ENCODE assay signal across 12 cellular contexts in genomic region chr1:9767964-9768668, GRCh38. TPM values are rescaled to one million over a fixed set of nuclear protein-coding genes. Genes with fewer than 3 reads are reported as not detected.
A peak's percentile ranks its signal among the peaks of the same experiment; 100 is the strongest.
DNase-seq lines count a peak whose midpoint lies in the region; ATAC-seq, FAIRE-seq and TF ChIP-seq lines count a peak whose summit lies in the region.
"Had no signal": no experiment of that assay in that cellular context is flagged by ENCODE, and none has a peak within 500 bp of the region (broad histone marks: within the 10 kb centered on the region; RNA-seq: fewer than 3 reads in every experiment).

No MANE protein-coding gene starts in this region.

- CTCF ChIA-PET in K562 (lab: Yijun Ruan, JAX; ENCODE audit: low intra/inter-chr PET ratio), result no interaction called here

- no peak overlapping the region for H3K4me3 ChIP-seq in Peyer's patch
- no peak overlapping the region for H3K4me3 ChIP-seq in K562
- H3K4me3 ChIP-seq in tibial artery, result no peak overlapping the region
- H3K4me3 ChIP-seq: adrenal gland, heart right ventricle had no signal

- WGBS in K562 (ENCODE audit: insufficient coverage, low coverage, missing lambda C conversion rate), result 21% methylated on average over 19 of the region's 24 CpGs

- H3K27me3 ChIP-seq in Peyer's patch (no peaks in the 10 kb centered on the region), K562 (ENCODE audit: control insufficient read depth in 2 of 2, insufficient read depth in 2 of 2, low read length in 2 of 2) (no peaks in the 10 kb centered on the region), tibial artery (no peaks in the 10 kb centered on the region)
- H3K27me3 ChIP-seq: adrenal gland, heart right ventricle had no signal

- POLR2A ChIA-PET in K562 (lab: Yijun Ruan, JAX), result no interaction called here

- TF ChIP-seq EP300 in K562 (IDR thresholded peaks at IDR 0.05; ENCODE audit: low read length), result no peak

- H3K27ac ChIP-seq in Peyer's patch, result no peak overlapping the region
- H3K27ac ChIP-seq in K562 (ENCODE audit: extremely low read depth, low read depth, low read length), result no peak overlapping the region
- no peak overlapping the region for H3K27ac ChIP-seq in tibial artery
- H3K27ac ChIP-seq: adrenal gland, heart right ventricle had no signal

- intact Hi-C loops in K562 (cut with micrococcal nuclease), result no loop called here
- intact Hi-C loops in tibial artery (cut with DNase I; ENCODE audit: low total_unique reads), result no loop called here

- H3K79me2 ChIP-seq in K562 (ENCODE audit: control insufficient read depth, insufficient read depth, low read length), result no peaks in the 10 kb centered on the region

- TF ChIP-seq CTCF in Peyer's patch (IDR thresholded peaks at IDR 0.05) (no peak), K562 (IDR thresholded peaks at IDR 0.05 in 2 of 3, conservative IDR thresholded peaks at IDR 0.05 in 1 of 3; ENCODE audit: insufficient read depth in 2 of 3, low read depth in 1 of 3, low read length in 3 of 3) (no peak), tibial artery (IDR thresholded peaks at IDR 0.05) (no peak), osteocyte (IDR thresholded peaks at IDR 0.05) (no peak)

- TF ChIP-seq POLR2A in Peyer's patch (IDR thresholded peaks at IDR 0.05) (no peak), K562 (conservative IDR thresholded peaks at IDR 0.05) (no peak)

- H3K9me1 ChIP-seq in K562 (ENCODE audit: control insufficient read depth, insufficient read depth, low read length), result no peaks in the 10 kb centered on the region

- no peak for TF ChIP-seq RAD21 in K562 (CRISPR knock-in tag; conservative IDR thresholded peaks at IDR 0.05 in 1 of 2, IDR thresholded peaks at IDR 0.05 in 1 of 2)

- ATAC-seq in K562, result peak; percentile 89
- ATAC-seq: heart right ventricle had no signal

- peaks cover 33% of the 10 kb centered on the region for H3K36me3 Mint-ChIP-seq in activated T-cell treated with anti-CD3 and anti-CD28 coated beads, Interleukin-2, amount 50 U/mL, for 24 hours (ENCODE audit: low read depth)
- peaks cover 9% of the 10 kb centered on the region for H3K36me3 Mint-ChIP-seq in osteocyte (ENCODE audit: unreplicated experiment)

- peak; percentile 27 for DNase-seq in activated T-cell treated with anti-CD3 and anti-CD28 coated beads for 48 hours (ENCODE audit: low read depth)
- no peak for DNase-seq in activated T-cell treated with anti-CD3 and anti-CD28 coated beads, Interleukin-2, amount 50 U/mL, for 24 hours
- DNase-seq in Peyer's patch, result peak in 2 of 3 donors; percentile 47 to 68
- peak; percentile 60 to 76 (median 70) for DNase-seq in K562 (ENCODE audit: extremely low read depth in 1 of 4, low spot score in 3 of 4)
- peak; percentile 3 to 26 for DNase-seq in stimulated activated CD8-positive, alpha-beta memory T cell treated with anti-CD3 and anti-CD28 coated beads, Interleukin-2, amount 100 ng/mL, for 48 hours (ENCODE audit: low read depth in 2 of 2)
- DNase-seq in tibial artery, result no peak
- DNase-seq in osteocyte (ENCODE audit: extremely low spot score, unreplicated experiment), result no peak
- no peak for DNase-seq in mesenteric fat pad (ENCODE audit: low spot score)
- DNase-seq: adrenal gland, AML-193, H9, heart right ventricle had no signal

- H3K27ac Mint-ChIP-seq in activated T-cell treated with anti-CD3 and anti-CD28 coated beads, Interleukin-2, amount 50 U/mL, for 24 hours, result no peak overlapping the region
- H3K27ac Mint-ChIP-seq in osteocyte (ENCODE audit: unreplicated experiment), result no peak overlapping the region

- peaks cover 26% of the 10 kb centered on the region for H3K4me1 Mint-ChIP-seq in activated T-cell treated with anti-CD3 and anti-CD28 coated beads, Interleukin-2, amount 50 U/mL, for 24 hours (ENCODE audit: low read depth)
- peaks cover 31% of the 10 kb centered on the region for H3K4me1 Mint-ChIP-seq in osteocyte (ENCODE audit: unreplicated experiment)

- H3K9me3 ChIP-seq in Peyer's patch (no peaks in the 10 kb centered on the region), K562 (replicated peaks; ENCODE audit: control insufficient read depth, insufficient read depth, low read depth, low read length) (no peaks in the 10 kb centered on the region), tibial artery (no peaks in the 10 kb centered on the region)
- H3K9me3 ChIP-seq: adrenal gland, heart right ventricle had no signal

- H4K20me1 ChIP-seq in K562 (replicated peaks; ENCODE audit: control insufficient read depth, insufficient read depth, low read length), result no peaks in the 10 kb centered on the region

- FAIRE-seq in K562 (lab: Jason Lieb, UNC), result no peak

- no peak overlapping the region for H3K4me3 Mint-ChIP-seq in activated T-cell treated with anti-CD3 and anti-CD28 coated beads, Interleukin-2, amount 50 U/mL, for 24 hours
- H3K4me3 Mint-ChIP-seq in osteocyte (ENCODE audit: unreplicated experiment), result no peak overlapping the region
- H3K4me3 Mint-ChIP-seq: H9 had no signal

- BruUV-seq in K562 (replicated peaks; lab: Mats Ljungman, UMichigan), result no TSS peak

- H3K27me3 Mint-ChIP-seq in activated T-cell treated with anti-CD3 and anti-CD28 coated beads, Interleukin-2, amount 50 U/mL, for 24 hours, result no peaks in the 10 kb centered on the region
- H3K27me3 Mint-ChIP-seq in osteocyte (ENCODE audit: unreplicated experiment), result no peaks in the 10 kb centered on the region

- H3K4me2 ChIP-seq in K562 (ENCODE audit: insufficient read depth, low read length), result no peak overlapping the region

- no peaks in the 10 kb centered on the region for H3K9me3 Mint-ChIP-seq in activated T-cell treated with anti-CD3 and anti-CD28 coated beads, Interleukin-2, amount 50 U/mL, for 24 hours
- no peaks in the 10 kb centered on the region for H3K9me3 Mint-ChIP-seq in osteocyte (ENCODE audit: unreplicated experiment)
- H3K9me3 Mint-ChIP-seq: H9 had no signal

- in situ Hi-C loops in K562 (cut with MboI), result no loop called here

- H2AFZ ChIP-seq in K562 (ENCODE audit: low read depth, low read length), result no peak overlapping the region

- H3K9ac ChIP-seq in K562 (ENCODE audit: insufficient read depth in 1 of 2, low read depth in 2 of 2, low read length in 2 of 2), result no peak overlapping the region

- H3K36me3 ChIP-seq in Peyer's patch (peaks cover 0 to 14% (median 0%) of the 10 kb centered on the region in 3 donors), K562 (ENCODE audit: control insufficient read depth, insufficient read depth, low read length) (peaks cover 8% of the 10 kb centered on the region; the same call in 1 of the 3 replicates), tibial artery (peaks cover 11 to 28% (median 11%) of the 10 kb centered on the region in 3 donors)

- H3K4me1 ChIP-seq in Peyer's patch (peaks cover 0 to 7% (median 0%) of the 10 kb centered on the region in 4 donors), K562 (replicated peaks in 1 of 2; ENCODE audit: control insufficient read depth in 2 of 2, insufficient read depth in 2 of 2, low read length in 2 of 2) (peaks cover 3 to 12% of the 10 kb centered on the region in 2 experiments; a peak in 2 of 5 replicates), tibial artery (no peaks in the 10 kb centered on the region)

TF ChIP-seq in K562, 482 proteins besides CTCF, POLR2A, EP300 and RAD21 (continues in another document):
- TF ChIP-seq NCOA6 (IDR thresholded peaks at IDR 0.05) (no peak), HDAC2 (IDR thresholded peaks at IDR 0.05) (peak; percentile 78), NCOA4 (IDR thresholded peaks at IDR 0.05; ENCODE audit: partially characterized antibody) (peak; percentile 25), CREB3L1 (IDR thresholded peaks at IDR 0.05; ENCODE audit: borderline replicate concordance, low read depth) (peak; percentile 58; the same call in 1 of the 2 replicates), RCOR1 (IDR thresholded peaks at IDR 0.05; ENCODE audit: borderline replicate concordance in 1 of 2, low read depth in 2 of 2, low read length in 2 of 2) (peak in 1 of 2 experiments; percentile 26; a peak in 1 of 4 replicates), BRD9 (IDR thresholded peaks at IDR 0.05; ENCODE audit: low read depth, partially characterized antibody) (peak; percentile 89), THAP7 (CRISPR knock-in tag; IDR thresholded peaks at IDR 0.05) (no peak)

RNA-seq across cellular contexts. Expression of gene CLSTN1, which starts 55.6 kb away (rescaled TPM):
- 100 to 1,000 TPM in 2 of 4 donors, 10 to 100 TPM in 2; 47.9 to 107 (median 103) TPM for total RNA-seq in Peyer's patch
- 28.6 and 38.8 TPM in 2 replicates for total RNA-seq in K562 (2011; cell fraction: chromatin; rRNA removed; ENCODE audit: low replicate concordance)
- 33.0 and 36.4 TPM in 2 replicates for total RNA-seq in K562 (2011; cell fraction: nucleolus; rRNA removed)
- 31.8 and 34.3 TPM in 2 replicates for total RNA-seq in K562 (2011; cell fraction: nucleoplasm; rRNA removed)
- total RNA-seq in K562 (2014; rRNA removed), result 13.9 and 19.7 TPM in 2 replicates
- 8.6 and 10.0 TPM in 2 replicates for total RNA-seq in K562 (2014; rRNA removed; fragmentation: Illumina TruSeq; extraction: Trizol)
- 13.3 and 13.5 TPM in 2 replicates for total RNA-seq in K562 (2015; rRNA removed; fragmentation: Illumina TruSeq; extraction: Trizol)
- total RNA-seq in K562 (2021), result 32.5 TPM in 2 replicates
- 3.7 and 6.1 TPM in 2 replicates for polyA plus RNA-seq in K562 (2011; rRNA removed)
- 4.9 and 6.7 TPM in 2 replicates for polyA plus RNA-seq in K562 (2011; cell fraction: cytosol; rRNA removed)
- 8.9 and 10.5 TPM in 2 replicates for polyA plus RNA-seq in K562 (2011; cell fraction: nucleus; rRNA removed)
- 28.2 and 42.9 TPM in 2 replicates for polyA plus RNA-seq in K562 (2012)
- polyA plus RNA-seq in K562 (2014; fragmentation: Illumina TruSeq; extraction: Trizol), result 23.9 and 26.8 TPM in 2 replicates
- polyA plus RNA-seq in K562 (2014; fragmentation: Nextera tagmentation; extraction: Ambion mirVana), result 1 to 10 TPM; 1.1 to 1.6 TPM
- polyA plus RNA-seq in K562 (2014; rRNA removed), result 12.5 and 13.8 TPM in 2 replicates
- polyA minus RNA-seq in K562 (2011; rRNA and poly(A)+ RNA removed), result 5.4 and 5.5 TPM in 2 replicates
- polyA minus RNA-seq in K562 (2011; cell fraction: cytosol; rRNA and poly(A)+ RNA removed), result 11.1 and 17.9 TPM in 2 replicates
- polyA minus RNA-seq in K562 (2011; cell fraction: nucleus; rRNA and poly(A)+ RNA removed), result 2.8 and 4.9 TPM in 2 replicates
- 179 and 187 TPM in 2 replicates for total RNA-seq in osteocyte
- total RNA-seq in mesenteric fat pad, result 43.6 TPM

Comparison
In these comparisons a context has a peak if more than half of its experiments do, and no peak if none do; other contexts are left out.
1. DNase-seq: peak in activated T-cell treated with anti-CD3 and anti-CD28 coated beads for 48 hours (single experiment), Peyer's patch (2 of 3), K562 (4 of 4) and stimulated activated CD8-positive, alpha-beta memory T cell treated with anti-CD3 and anti-CD28 coated beads, Interleukin-2, amount 100 ng/mL, for 48 hours (2 of 2); none in activated T-cell treated with anti-CD3 and anti-CD28 coated beads, Interleukin-2, amount 50 U/mL, for 24 hours (single experiment), tibial artery (0 of 2), osteocyte (single experiment) and mesenteric fat pad (single experiment).